Comparison of ENCODE assay signal across 1 cellular context in the genomic region with DNA sequence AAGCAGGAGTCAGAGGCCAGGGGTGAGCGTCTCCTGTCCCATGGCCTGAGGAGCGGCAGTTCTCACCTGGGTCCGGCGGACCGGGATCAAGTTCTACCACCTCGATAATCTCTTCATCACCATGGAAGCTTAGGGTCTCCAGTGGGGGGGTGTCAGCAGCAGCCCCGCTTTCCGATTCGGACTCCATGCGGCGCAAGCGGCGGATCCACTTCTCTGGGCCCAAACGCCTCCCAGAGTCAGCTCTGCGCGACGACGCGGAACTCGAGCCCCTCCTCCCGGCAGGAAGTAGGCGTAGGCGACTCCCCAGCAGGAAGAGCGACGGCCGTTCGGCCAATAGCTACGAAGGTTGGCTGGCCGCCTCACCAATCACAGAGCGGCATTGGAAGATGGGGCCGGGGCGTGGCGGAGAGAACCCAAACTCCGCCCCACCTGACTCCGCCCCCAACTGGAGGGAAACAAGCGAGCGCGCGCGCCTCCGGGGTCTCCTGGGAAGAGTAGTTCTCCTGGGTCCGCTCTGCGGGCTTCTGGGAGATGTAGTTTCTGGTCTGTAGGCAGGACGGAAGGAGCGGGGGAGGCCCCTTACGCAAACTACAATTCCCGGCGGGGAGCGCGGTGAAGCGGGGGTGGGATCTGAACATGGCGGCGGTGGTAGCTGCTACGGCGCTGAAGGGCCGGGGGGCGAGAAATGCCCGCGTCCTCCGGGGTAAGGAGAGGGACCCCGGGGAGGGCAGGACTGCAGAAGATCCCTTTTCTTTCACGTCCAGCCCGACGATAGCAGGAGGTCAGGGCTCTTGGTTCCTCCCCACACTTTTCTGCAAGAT.
TF ChIP-seq lines count a peak whose summit lies in the region.

A gene with protein sequence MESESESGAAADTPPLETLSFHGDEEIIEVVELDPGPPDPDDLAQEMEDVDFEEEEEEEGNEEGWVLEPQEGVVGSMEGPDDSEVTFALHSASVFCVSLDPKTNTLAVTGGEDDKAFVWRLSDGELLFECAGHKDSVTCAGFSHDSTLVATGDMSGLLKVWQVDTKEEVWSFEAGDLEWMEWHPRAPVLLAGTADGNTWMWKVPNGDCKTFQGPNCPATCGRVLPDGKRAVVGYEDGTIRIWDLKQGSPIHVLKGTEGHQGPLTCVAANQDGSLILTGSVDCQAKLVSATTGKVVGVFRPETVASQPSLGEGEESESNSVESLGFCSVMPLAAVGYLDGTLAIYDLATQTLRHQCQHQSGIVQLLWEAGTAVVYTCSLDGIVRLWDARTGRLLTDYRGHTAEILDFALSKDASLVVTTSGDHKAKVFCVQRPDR (minus strand): TSS at position 238 of the 821 bp plus-strand sequence. CDS start 51 bp downstream, at position 187.
A gene with protein sequence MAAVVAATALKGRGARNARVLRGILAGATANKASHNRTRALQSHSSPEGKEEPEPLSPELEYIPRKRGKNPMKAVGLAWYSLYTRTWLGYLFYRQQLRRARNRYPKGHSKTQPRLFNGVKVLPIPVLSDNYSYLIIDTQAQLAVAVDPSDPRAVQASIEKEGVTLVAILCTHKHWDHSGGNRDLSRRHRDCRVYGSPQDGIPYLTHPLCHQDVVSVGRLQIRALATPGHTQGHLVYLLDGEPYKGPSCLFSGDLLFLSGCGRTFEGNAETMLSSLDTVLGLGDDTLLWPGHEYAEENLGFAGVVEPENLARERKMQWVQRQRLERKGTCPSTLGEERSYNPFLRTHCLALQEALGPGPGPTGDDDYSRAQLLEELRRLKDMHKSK (plus strand): TSS at position 620 of the 821 bp plus-strand sequence. CDS start 17 bp downstream, at position 637.

TF ChIP-seq in HepG2, 621 proteins besides CTCF, POLR2A, EP300 and RAD21 (continued from another document and continues in another):
- TF ChIP-seq, protein P1, sequence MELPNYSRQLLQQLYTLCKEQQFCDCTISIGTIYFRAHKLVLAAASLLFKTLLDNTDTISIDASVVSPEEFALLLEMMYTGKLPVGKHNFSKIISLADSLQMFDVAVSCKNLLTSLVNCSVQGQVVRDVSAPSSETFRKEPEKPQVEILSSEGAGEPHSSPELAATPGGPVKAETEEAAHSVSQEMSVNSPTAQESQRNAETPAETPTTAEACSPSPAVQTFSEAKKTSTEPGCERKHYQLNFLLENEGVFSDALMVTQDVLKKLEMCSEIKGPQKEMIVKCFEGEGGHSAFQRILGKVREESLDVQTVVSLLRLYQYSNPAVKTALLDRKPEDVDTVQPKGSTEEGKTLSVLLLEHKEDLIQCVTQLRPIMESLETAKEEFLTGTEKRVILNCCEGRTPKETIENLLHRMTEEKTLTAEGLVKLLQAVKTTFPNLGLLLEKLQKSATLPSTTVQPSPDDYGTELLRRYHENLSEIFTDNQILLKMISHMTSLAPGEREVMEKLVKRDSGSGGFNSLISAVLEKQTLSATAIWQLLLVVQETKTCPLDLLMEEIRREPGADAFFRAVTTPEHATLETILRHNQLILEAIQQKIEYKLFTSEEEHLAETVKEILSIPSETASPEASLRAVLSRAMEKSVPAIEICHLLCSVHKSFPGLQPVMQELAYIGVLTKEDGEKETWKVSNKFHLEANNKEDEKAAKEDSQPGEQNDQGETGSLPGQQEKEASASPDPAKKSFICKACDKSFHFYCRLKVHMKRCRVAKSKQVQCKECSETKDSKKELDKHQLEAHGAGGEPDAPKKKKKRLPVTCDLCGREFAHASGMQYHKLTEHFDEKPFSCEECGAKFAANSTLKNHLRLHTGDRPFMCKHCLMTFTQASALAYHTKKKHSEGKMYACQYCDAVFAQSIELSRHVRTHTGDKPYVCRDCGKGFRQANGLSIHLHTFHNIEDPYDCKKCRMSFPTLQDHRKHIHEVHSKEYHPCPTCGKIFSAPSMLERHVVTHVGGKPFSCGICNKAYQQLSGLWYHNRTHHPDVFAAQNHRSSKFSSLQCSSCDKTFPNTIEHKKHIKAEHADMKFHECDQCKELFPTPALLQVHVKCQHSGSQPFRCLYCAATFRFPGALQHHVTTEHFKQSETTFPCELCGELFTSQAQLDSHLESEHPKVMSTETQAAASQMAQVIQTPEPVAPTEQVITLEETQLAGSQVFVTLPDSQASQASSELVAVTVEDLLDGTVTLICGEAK (IDR thresholded peaks at IDR 0.05), result no peak
- TF ChIP-seq, protein P1 (CRISPR knock-in tag; IDR thresholded peaks at IDR 0.05), result peak; percentile 74; the same call in 1 of the 2 replicates
- TF ChIP-seq ATM (IDR thresholded peaks at IDR 0.05; ENCODE audit: borderline replicate concordance) (no peak), TBX2 (CRISPR knock-in tag; IDR thresholded peaks at IDR 0.05; ENCODE audit: borderline replicate concordance) (peak; percentile 80), HHEX (CRISPR knock-in tag; IDR thresholded peaks at IDR 0.05) (no peak), HNRNPL (IDR thresholded peaks at IDR 0.05; ENCODE audit: low read depth, low read length) (no peak), SAFB2 (CRISPR knock-in tag; IDR thresholded peaks at IDR 0.05; ENCODE audit: borderline replicate concordance, low read depth) (peak; percentile 90), ZBTB1 (CRISPR knock-in tag; IDR thresholded peaks at IDR 0.05; ENCODE audit: borderline replicate concordance) (no peak), MTF1 (CRISPR knock-in tag; IDR thresholded peaks at IDR 0.05) (no peak), GLI4 (CRISPR knock-in tag; IDR thresholded peaks at IDR 0.05; ENCODE audit: borderline replicate concordance) (0 out of 2 replicates have a peak, but pooled peaks have one; percentile 53)
- TF ChIP-seq, protein P2, sequence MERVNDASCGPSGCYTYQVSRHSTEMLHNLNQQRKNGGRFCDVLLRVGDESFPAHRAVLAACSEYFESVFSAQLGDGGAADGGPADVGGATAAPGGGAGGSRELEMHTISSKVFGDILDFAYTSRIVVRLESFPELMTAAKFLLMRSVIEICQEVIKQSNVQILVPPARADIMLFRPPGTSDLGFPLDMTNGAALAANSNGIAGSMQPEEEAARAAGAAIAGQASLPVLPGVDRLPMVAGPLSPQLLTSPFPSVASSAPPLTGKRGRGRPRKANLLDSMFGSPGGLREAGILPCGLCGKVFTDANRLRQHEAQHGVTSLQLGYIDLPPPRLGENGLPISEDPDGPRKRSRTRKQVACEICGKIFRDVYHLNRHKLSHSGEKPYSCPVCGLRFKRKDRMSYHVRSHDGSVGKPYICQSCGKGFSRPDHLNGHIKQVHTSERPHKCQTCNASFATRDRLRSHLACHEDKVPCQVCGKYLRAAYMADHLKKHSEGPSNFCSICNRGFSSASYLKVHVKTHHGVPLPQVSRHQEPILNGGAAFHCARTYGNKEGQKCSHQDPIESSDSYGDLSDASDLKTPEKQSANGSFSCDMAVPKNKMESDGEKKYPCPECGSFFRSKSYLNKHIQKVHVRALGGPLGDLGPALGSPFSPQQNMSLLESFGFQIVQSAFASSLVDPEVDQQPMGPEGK (CRISPR knock-in tag; IDR thresholded peaks at IDR 0.05), result peak; percentile 62
- TF ChIP-seq, protein P3, sequence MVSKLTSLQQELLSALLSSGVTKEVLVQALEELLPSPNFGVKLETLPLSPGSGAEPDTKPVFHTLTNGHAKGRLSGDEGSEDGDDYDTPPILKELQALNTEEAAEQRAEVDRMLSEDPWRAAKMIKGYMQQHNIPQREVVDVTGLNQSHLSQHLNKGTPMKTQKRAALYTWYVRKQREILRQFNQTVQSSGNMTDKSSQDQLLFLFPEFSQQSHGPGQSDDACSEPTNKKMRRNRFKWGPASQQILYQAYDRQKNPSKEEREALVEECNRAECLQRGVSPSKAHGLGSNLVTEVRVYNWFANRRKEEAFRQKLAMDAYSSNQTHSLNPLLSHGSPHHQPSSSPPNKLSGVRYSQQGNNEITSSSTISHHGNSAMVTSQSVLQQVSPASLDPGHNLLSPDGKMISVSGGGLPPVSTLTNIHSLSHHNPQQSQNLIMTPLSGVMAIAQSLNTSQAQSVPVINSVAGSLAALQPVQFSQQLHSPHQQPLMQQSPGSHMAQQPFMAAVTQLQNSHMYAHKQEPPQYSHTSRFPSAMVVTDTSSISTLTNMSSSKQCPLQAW (CRISPR knock-in tag; IDR thresholded peaks at IDR 0.05), result peak; percentile 75; the same call in 1 of the 2 replicates
- TF ChIP-seq, protein P4, sequence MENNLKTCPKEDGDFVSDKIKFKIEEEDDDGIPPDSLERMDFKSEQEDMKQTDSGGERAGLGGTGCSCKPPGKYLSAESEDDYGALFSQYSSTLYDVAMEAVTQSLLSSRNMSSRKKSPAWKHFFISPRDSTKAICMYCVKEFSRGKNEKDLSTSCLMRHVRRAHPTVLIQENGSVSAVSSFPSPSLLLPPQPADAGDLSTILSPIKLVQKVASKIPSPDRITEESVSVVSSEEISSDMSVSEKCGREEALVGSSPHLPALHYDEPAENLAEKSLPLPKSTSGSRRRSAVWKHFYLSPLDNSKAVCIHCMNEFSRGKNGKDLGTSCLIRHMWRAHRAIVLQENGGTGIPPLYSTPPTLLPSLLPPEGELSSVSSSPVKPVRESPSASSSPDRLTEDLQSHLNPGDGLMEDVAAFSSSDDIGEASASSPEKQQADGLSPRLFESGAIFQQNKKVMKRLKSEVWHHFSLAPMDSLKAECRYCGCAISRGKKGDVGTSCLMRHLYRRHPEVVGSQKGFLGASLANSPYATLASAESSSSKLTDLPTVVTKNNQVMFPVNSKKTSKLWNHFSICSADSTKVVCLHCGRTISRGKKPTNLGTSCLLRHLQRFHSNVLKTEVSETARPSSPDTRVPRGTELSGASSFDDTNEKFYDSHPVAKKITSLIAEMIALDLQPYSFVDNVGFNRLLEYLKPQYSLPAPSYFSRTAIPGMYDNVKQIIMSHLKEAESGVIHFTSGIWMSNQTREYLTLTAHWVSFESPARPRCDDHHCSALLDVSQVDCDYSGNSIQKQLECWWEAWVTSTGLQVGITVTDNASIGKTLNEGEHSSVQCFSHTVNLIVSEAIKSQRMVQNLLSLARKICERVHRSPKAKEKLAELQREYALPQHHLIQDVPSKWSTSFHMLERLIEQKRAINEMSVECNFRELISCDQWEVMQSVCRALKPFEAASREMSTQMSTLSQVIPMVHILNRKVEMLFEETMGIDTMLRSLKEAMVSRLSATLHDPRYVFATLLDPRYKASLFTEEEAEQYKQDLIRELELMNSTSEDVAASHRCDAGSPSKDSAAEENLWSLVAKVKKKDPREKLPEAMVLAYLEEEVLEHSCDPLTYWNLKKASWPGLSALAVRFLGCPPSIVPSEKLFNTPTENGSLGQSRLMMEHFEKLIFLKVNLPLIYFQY (CRISPR knock-in tag; IDR thresholded peaks at IDR 0.05; ENCODE audit: borderline replicate concordance), result peak; percentile 72; the same call in 1 of the 2 replicates
- TF ChIP-seq, protein P5, sequence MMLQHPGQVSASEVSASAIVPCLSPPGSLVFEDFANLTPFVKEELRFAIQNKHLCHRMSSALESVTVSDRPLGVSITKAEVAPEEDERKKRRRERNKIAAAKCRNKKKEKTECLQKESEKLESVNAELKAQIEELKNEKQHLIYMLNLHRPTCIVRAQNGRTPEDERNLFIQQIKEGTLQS (CRISPR knock-in tag; IDR thresholded peaks at IDR 0.05), result no peak
- TF ChIP-seq, protein P6, sequence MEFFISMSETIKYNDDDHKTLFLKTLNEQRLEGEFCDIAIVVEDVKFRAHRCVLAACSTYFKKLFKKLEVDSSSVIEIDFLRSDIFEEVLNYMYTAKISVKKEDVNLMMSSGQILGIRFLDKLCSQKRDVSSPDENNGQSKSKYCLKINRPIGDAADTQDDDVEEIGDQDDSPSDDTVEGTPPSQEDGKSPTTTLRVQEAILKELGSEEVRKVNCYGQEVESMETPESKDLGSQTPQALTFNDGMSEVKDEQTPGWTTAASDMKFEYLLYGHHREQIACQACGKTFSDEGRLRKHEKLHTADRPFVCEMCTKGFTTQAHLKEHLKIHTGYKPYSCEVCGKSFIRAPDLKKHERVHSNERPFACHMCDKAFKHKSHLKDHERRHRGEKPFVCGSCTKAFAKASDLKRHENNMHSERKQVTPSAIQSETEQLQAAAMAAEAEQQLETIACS (CRISPR knock-in tag; IDR thresholded peaks at IDR 0.05), result peak; percentile 94
- TF ChIP-seq, protein P7, sequence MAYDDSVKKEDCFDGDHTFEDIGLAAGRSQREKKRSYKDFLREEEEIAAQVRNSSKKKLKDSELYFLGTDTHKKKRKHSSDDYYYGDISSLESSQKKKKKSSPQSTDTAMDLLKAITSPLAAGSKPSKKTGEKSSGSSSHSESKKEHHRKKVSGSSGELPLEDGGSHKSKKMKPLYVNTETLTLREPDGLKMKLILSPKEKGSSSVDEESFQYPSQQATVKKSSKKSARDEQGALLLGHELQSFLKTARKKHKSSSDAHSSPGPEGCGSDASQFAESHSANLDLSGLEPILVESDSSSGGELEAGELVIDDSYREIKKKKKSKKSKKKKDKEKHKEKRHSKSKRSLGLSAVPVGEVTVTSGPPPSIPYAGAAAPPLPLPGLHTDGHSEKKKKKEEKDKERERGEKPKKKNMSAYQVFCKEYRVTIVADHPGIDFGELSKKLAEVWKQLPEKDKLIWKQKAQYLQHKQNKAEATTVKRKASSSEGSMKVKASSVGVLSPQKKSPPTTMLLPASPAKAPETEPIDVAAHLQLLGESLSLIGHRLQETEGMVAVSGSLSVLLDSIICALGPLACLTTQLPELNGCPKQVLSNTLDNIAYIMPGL (CRISPR knock-in tag; IDR thresholded peaks at IDR 0.05; ENCODE audit: borderline replicate concordance in 1 of 2, low read depth in 1 of 2), result peak; percentile 13 to 86; a peak in 3 of 4 replicates
